7 cellular contexts compared by ENCODE assay signal in genomic region chr1:12019858-12020509, GRCh38. TPM values are rescaled to one million over a fixed set of nuclear protein-coding genes. Genes with fewer than 3 reads are reported as not detected.
DNase-seq lines count a peak whose midpoint lies in the region; ATAC-seq and TF ChIP-seq lines count a peak whose summit lies in the region.

No MANE protein-coding gene starts in this region.

- CTCF ChIA-PET in HCT116 (lab: Charles Lee) (interaction anchor here (1.0 to 1.9 kb wide), 3 partner anchors 11 to 112 kb away, joined by 3 to 5 read pairs (median 3); no protein-coding TSS in a partner anchor), RWPE1 (lab: Yijun Ruan, JAX) (no interaction called here)
- CTCF ChIA-PET in naive thymus-derived CD4-positive, alpha-beta T cell (lab: Charles Lee) = interaction anchor here (0.6 to 1.7 kb wide), 2 partner anchors 16 to 779 kb away, joined by 4 read pairs; no protein-coding TSS in a partner anchor

- peaks cover 16% of the 10 kb centered on the region; the same call in 1 of the 2 replicates for H3K79me2 ChIP-seq in HCT116 (ENCODE audit: insufficient read depth, low read length)

- H3K4me1 Mint-ChIP-seq in endothelial cell (ENCODE audit: unreplicated experiment) = no peaks in the 10 kb centered on the region
- H3K4me1 Mint-ChIP-seq in naive thymus-derived CD4-positive, alpha-beta T cell = peaks cover 0 to 35% (median 17%) of the 10 kb centered on the region in 7 donors

- peak overlapping the region; percentile 85 for H3K9ac ChIP-seq in HCT116 (ENCODE audit: low read length)

- POLR2A ChIA-PET in HCT116 (lab: Charles Lee) = interaction anchor here (1.0 to 4.2 kb wide), 5 partner anchors 25 to 111 kb away, joined by 3 to 70 read pairs (median 6); partner anchors contain the start of genes MFN2 and PLOD1
- POLR2A ChIA-PET in RWPE1 (lab: Yijun Ruan, JAX; ENCODE audit: low non-redundant PET) = no interaction called here
- POLR2A ChIA-PET in naive thymus-derived CD4-positive, alpha-beta T cell (lab: Charles Lee) = interaction anchor here (0.6 to 3.3 kb wide), 7 partner anchors 11 to 227 kb away, joined by 3 to 40 read pairs (median 4); partner anchors contain the start of genes CLCN6, MFN2 and MTHFR

- no peaks in the 10 kb centered on the region for H3K27me3 Mint-ChIP-seq in endothelial cell (ENCODE audit: unreplicated experiment)
- H3K27me3 Mint-ChIP-seq in naive thymus-derived CD4-positive, alpha-beta T cell = peaks cover 0 to 3% (median 0%) of the 10 kb centered on the region in 5 donors

- peaks cover 0 to 17% of the 10 kb centered on the region in 2 experiments; a peak in 2 of 4 replicates for H3K4me1 ChIP-seq in HCT116 (ENCODE audit: control insufficient read depth in 1 of 2, insufficient read depth in 2 of 2, low read length in 2 of 2)
- no peaks in the 10 kb centered on the region for H3K4me1 ChIP-seq in naive thymus-derived CD4-positive, alpha-beta T cell (ENCODE audit: control insufficient read depth in 2 of 2, insufficient read depth in 2 of 2, low read length in 2 of 2)

- intact Hi-C loops in HCT116 (cut with micrococcal nuclease) = no loop called here
- intact Hi-C loops in naive thymus-derived CD4-positive, alpha-beta T cell (cut with micrococcal nuclease) = loop anchor here (1.0 to 10.0 kb wide), 10 partner anchors 27 to 1325 kb away; partner anchors contain the start of genes MFN2 (in 2 of the 2) and PLOD1 (in 2 of the 2)

- H4K20me1 ChIP-seq in HCT116 (ENCODE audit: insufficient read depth) = no peaks in the 10 kb centered on the region

- H3K4me3 Mint-ChIP-seq in endothelial cell (ENCODE audit: unreplicated experiment) = peak overlapping the region; percentile 84
- H3K4me3 Mint-ChIP-seq in naive thymus-derived CD4-positive, alpha-beta T cell = peak overlapping the region; percentile 82 to 99 (median 92)

- H3K27ac Mint-ChIP-seq in endothelial cell (ENCODE audit: unreplicated experiment) = peak overlapping the region; percentile 24
- peak overlapping the region in 8 of 9 donors; percentile 43 to 97 (median 89) for H3K27ac Mint-ChIP-seq in naive thymus-derived CD4-positive, alpha-beta T cell

- no peaks in the 10 kb centered on the region for H3K9me2 ChIP-seq in HCT116 (ENCODE audit: insufficient read depth)

- TF ChIP-seq CTCF in HCT116 (IDR thresholded peaks at IDR 0.05 in 2 of 3, conservative IDR thresholded peaks at IDR 0.05 in 1 of 3; ENCODE audit: borderline replicate concordance in 1 of 3, insufficient read depth in 1 of 3, low read depth in 2 of 3, low read length in 2 of 3) (no peak), RWPE1 (conservative IDR thresholded peaks at IDR 0.05; ENCODE audit: low read depth) (no peak), endothelial cell (IDR thresholded peaks at IDR 0.05; ENCODE audit: unreplicated experiment) (no peak)

- no peaks in the 10 kb centered on the region for H3K27me3 ChIP-seq in HCT116 (ENCODE audit: insufficient read depth, low read length)
- no peaks in the 10 kb centered on the region for H3K27me3 ChIP-seq in naive thymus-derived CD4-positive, alpha-beta T cell (ENCODE audit: control insufficient read depth in 2 of 2, insufficient read depth in 2 of 2, low read length in 2 of 2)

- TF ChIP-seq RAD21 in HCT116 (IDR thresholded peaks at IDR 0.05; ENCODE audit: low read depth) = no peak

- H3K4me3 ChIP-seq in HCT116 (replicated peaks in 1 of 2; ENCODE audit: low read depth in 1 of 2, low read length in 2 of 2) = peak overlapping the region; percentile 91 to 95
- H3K4me3 ChIP-seq in naive thymus-derived CD4-positive, alpha-beta T cell (ENCODE audit: low read length) = peak overlapping the region; percentile 77

- H3K27ac ChIP-seq in HCT116 (ENCODE audit: low read depth, low read length) (peak overlapping the region; percentile 73), RWPE1 (peak overlapping the region; percentile 72)
- H3K27ac ChIP-seq in naive thymus-derived CD4-positive, alpha-beta T cell (ENCODE audit: low read depth, low read length) = peak overlapping the region; percentile 73

- no peaks in the 10 kb centered on the region for H3K9me3 ChIP-seq in HCT116 (ENCODE audit: control insufficient read depth in 1 of 2, insufficient read depth in 1 of 2, low read depth in 1 of 2, low read length in 2 of 2)
- H3K9me3 ChIP-seq in naive thymus-derived CD4-positive, alpha-beta T cell (ENCODE audit: control insufficient read depth in 2 of 3, low read length in 3 of 3) = no peaks in the 10 kb centered on the region

- no peak overlapping the region for H2AFZ ChIP-seq in HCT116 (ENCODE audit: low read depth, low read length, poor library complexity, severe bottlenecking)

- DNase-seq in HCT116 (ENCODE audit: low read depth, low spot score) (no peak), RWPE1 (ENCODE audit: low spot score) (peak; percentile 10), endothelial cell (ENCODE audit: low spot score) (no peak)
- no peak for DNase-seq in naive thymus-derived CD4-positive, alpha-beta T cell

- H3K36me3 ChIP-seq in HCT116 (ENCODE audit: control insufficient read depth in 1 of 2, insufficient read depth in 2 of 2, low read length in 2 of 2) = peaks cover 3 to 8% of the 10 kb centered on the region in 2 experiments; a peak in 3 of 4 replicates
- H3K36me3 ChIP-seq in naive thymus-derived CD4-positive, alpha-beta T cell (ENCODE audit: control insufficient read depth in 2 of 3, insufficient read depth in 3 of 3, low read length in 3 of 3) = peaks cover 0 to 30% (median 0%) of the 10 kb centered on the region in 3 experiments

- no peaks in the 10 kb centered on the region for H3K9me3 Mint-ChIP-seq in endothelial cell (ENCODE audit: unreplicated experiment)
- peaks cover 0 to 3% (median 0%) of the 10 kb centered on the region in 11 donors for H3K9me3 Mint-ChIP-seq in naive thymus-derived CD4-positive, alpha-beta T cell

- ATAC-seq in HCT116 (peak; percentile 19), GM21390 (IDR thresholded peaks at IDR 0.05; ENCODE audit: unreplicated experiment) (no peak), GM21528 (IDR thresholded peaks at IDR 0.05; ENCODE audit: low FRiP score, unreplicated experiment) (no peak), HG02759 (IDR thresholded peaks at IDR 0.05; ENCODE audit: unreplicated experiment) (no peak)
- no peak for ATAC-seq in naive thymus-derived CD4-positive, alpha-beta T cell

- RAD21 ChIA-PET in HCT116 (lab: Charles Lee; ENCODE audit: low non-redundant PET in 1 of 2, low total read pairs in 2 of 2, uncharacterized antibody in 2 of 2, unreplicated experiment in 2 of 2) = no interaction called here

- peak overlapping the region; percentile 90 for H3K4me2 ChIP-seq in HCT116 (ENCODE audit: low read length)

- TF ChIP-seq POLR2A in HCT116 (IDR thresholded peaks at IDR 0.05; ENCODE audit: borderline replicate concordance, extremely low read depth, insufficient read depth, insufficient read length) = no peak

- peaks cover 10% of the 10 kb centered on the region for H3K36me3 Mint-ChIP-seq in endothelial cell (ENCODE audit: low read depth, unreplicated experiment)
- peaks cover 0 to 14% (median 4%) of the 10 kb centered on the region in 5 donors for H3K36me3 Mint-ChIP-seq in naive thymus-derived CD4-positive, alpha-beta T cell

- TSS peak; percentile 66 for BruUV-seq in HCT116 (replicated peaks; lab: Mats Ljungman, UMichigan)

TF ChIP-seq in HCT116, 20 proteins besides CTCF, POLR2A, EP300 and RAD21 (continues in another document):
- TF ChIP-seq, protein P1, sequence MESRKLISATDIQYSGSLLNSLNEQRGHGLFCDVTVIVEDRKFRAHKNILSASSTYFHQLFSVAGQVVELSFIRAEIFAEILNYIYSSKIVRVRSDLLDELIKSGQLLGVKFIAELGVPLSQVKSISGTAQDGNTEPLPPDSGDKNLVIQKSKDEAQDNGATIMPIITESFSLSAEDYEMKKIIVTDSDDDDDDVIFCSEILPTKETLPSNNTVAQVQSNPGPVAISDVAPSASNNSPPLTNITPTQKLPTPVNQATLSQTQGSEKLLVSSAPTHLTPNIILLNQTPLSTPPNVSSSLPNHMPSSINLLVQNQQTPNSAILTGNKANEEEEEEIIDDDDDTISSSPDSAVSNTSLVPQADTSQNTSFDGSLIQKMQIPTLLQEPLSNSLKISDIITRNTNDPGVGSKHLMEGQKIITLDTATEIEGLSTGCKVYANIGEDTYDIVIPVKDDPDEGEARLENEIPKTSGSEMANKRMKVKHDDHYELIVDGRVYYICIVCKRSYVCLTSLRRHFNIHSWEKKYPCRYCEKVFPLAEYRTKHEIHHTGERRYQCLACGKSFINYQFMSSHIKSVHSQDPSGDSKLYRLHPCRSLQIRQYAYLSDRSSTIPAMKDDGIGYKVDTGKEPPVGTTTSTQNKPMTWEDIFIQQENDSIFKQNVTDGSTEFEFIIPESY (IDR thresholded peaks at IDR 0.05; ENCODE audit: extremely low read depth, insufficient replicate concordance, low read length) = no peak
- no peak for TF ChIP-seq YY1 (IDR thresholded peaks at IDR 0.05; ENCODE audit: extremely low read depth, insufficient replicate concordance, low read depth, low read length)
- TF ChIP-seq SRF (IDR thresholded peaks at IDR 0.05; ENCODE audit: low read depth) = no peak
- TF ChIP-seq EZH2phosphoT487 (IDR thresholded peaks at IDR 0.05; ENCODE audit: borderline replicate concordance) = no peak
- no peak for TF ChIP-seq MAX (IDR thresholded peaks at IDR 0.05)
- TF ChIP-seq ZNF274 (IDR thresholded peaks at IDR 0.05; ENCODE audit: low read depth, low read length) = no peak

RNA-seq across cellular contexts. Expression of gene MIIP, which starts 0.7 kb away (rescaled TPM):
- total RNA-seq in HCT116 (2021; ENCODE audit: unreplicated experiment) = 39.6 TPM
- polyA plus RNA-seq in HCT116 (2012) = 45.1 and 45.2 TPM in 2 replicates
- total RNA-seq in endothelial cell (ENCODE audit: unreplicated experiment) = 49.9 TPM
- total RNA-seq in naive thymus-derived CD4-positive, alpha-beta T cell = 10 to 100 TPM; 23.7 to 87.7 (median 34.1) TPM
- polyA plus RNA-seq in naive thymus-derived CD4-positive, alpha-beta T cell = 10 to 100 TPM; 19.2 to 26.5 TPM

RNA-seq across cellular contexts. Expression of gene MFN2, which starts 39.7 kb away (rescaled TPM):
- total RNA-seq in HCT116 (2021; ENCODE audit: unreplicated experiment) = 83.0 TPM
- polyA plus RNA-seq in HCT116 (2012) = 68.4 and 71.0 TPM in 2 replicates
- 59.4 TPM for total RNA-seq in endothelial cell (ENCODE audit: unreplicated experiment)
- total RNA-seq in naive thymus-derived CD4-positive, alpha-beta T cell = 10 to 100 TPM; 40.2 to 58.6 (median 44.8) TPM
- polyA plus RNA-seq in naive thymus-derived CD4-positive, alpha-beta T cell = 10 to 100 TPM; 29.5 to 42.8 TPM

RNA-seq across cellular contexts. Expression of gene TNFRSF8, which starts 43.1 kb away (rescaled TPM):
- total RNA-seq in HCT116 (2021; ENCODE audit: unreplicated experiment) (0.17 TPM), endothelial cell (ENCODE audit: unreplicated experiment) (1.9 TPM)
- polyA plus RNA-seq in HCT116 (2012) = 0.09 and 0.10 TPM in 2 replicates
- total RNA-seq in naive thymus-derived CD4-positive, alpha-beta T cell = 10 to 100 TPM in 1 of 5 experiments, 1 to 10 TPM in 1, under 1 TPM in 1, not detected in 2; 0.56 to 29.3 (median 4.0) TPM
- polyA plus RNA-seq in naive thymus-derived CD4-positive, alpha-beta T cell = not detected
